Comparison of ENCODE assay signal across 22 cellular contexts in the genomic region with DNA sequence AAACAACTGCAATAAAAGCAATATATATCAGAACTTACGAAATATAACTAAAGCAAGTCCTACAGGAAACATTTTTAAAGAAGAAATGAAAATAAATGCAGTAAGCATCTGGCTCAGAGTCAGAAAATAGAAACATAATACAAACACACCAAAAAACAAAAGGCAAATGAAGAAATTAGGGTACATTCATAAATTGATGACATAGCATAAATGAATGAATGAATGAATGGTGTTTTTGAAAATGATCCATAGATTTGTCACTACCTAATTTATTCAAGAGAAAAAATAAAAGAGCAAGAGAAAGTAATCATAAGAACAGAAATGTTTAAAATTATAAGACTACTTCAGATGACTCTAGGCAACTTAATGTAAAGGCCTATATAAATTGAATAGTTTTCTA.
A peak's percentile ranks its signal among the peaks of the same experiment; 100 is the strongest.
DNase-seq lines count a peak whose midpoint lies in the region; ATAC-seq, FAIRE-seq and TF ChIP-seq lines count a peak whose summit lies in the region.
"Had no signal": no experiment of that assay in that cellular context is flagged by ENCODE, and none has a peak within 500 bp of the region (broad histone marks: within the 10 kb centered on the region; RNA-seq: fewer than 3 reads in every experiment).

No MANE protein-coding gene starts in this region.

- no peak overlapping the region for H3K9ac ChIP-seq in HepG2 (ENCODE audit: insufficient read depth, low read depth, low read length)
- no peak overlapping the region for H3K9ac ChIP-seq in K562 (ENCODE audit: insufficient read depth in 1 of 2, low read depth in 2 of 2, low read length in 2 of 2)
- H3K9ac ChIP-seq: BLaER1 treated with 17β-estradiol and CSF1 and Interleukin-3, amounts not matched to agents 10 nM and 100 nM had no signal

- ATAC-seq in HepG2 (no peak), right lobe of liver (no peak), K562 (no peak), HG03135 (IDR thresholded peaks at IDR 0.05; ENCODE audit: unreplicated experiment) (no peak), GM18519 (IDR thresholded peaks at IDR 0.05; ENCODE audit: low FRiP score, unreplicated experiment) (no peak)
- ATAC-seq: CD8-positive, alpha-beta T cell; GM12878 had no signal

- H3K4me1 ChIP-seq in HepG2 (ENCODE audit: insufficient read depth, low read length), result no peaks in the 10 kb centered on the region
- H3K4me1 ChIP-seq in right lobe of liver, result no peaks in the 10 kb centered on the region
- no peaks in the 10 kb centered on the region for H3K4me1 ChIP-seq in K562 (replicated peaks in 1 of 2; ENCODE audit: control insufficient read depth in 2 of 2, insufficient read depth in 2 of 2, low read length in 2 of 2)
- H3K4me1 ChIP-seq: Caco-2 had no signal

- TF ChIP-seq RAD21 in HepG2 (CRISPR knock-in tag; IDR thresholded peaks at IDR 0.05) (no peak), K562 (CRISPR knock-in tag; conservative IDR thresholded peaks at IDR 0.05 in 1 of 2, IDR thresholded peaks at IDR 0.05 in 1 of 2) (no peak)

- H2AFZ ChIP-seq in HepG2 (ENCODE audit: low read length), result no peak overlapping the region
- no peak overlapping the region for H2AFZ ChIP-seq in K562 (ENCODE audit: low read depth, low read length)

- H3K36me3 ChIP-seq in HepG2 (replicated peaks in 1 of 2; ENCODE audit: control insufficient read depth in 1 of 2, insufficient read depth in 2 of 2, low read length in 2 of 2) (no peaks in the 10 kb centered on the region), right lobe of liver (no peaks in the 10 kb centered on the region), K562 (ENCODE audit: control insufficient read depth, insufficient read depth, low read length) (no peaks in the 10 kb centered on the region)
- H3K36me3 ChIP-seq: BLaER1 treated with 17β-estradiol and CSF1 and Interleukin-3, amounts not matched to agents 10 nM and 100 nM had no signal

- BruUV-seq in HepG2 (replicated peaks; lab: Mats Ljungman, UMichigan), result no TSS peak
- no TSS peak for BruUV-seq in K562 (replicated peaks; lab: Mats Ljungman, UMichigan)

- H3K4me3 ChIP-seq in HepG2 (replicated peaks in 1 of 3; ENCODE audit: insufficient read depth in 1 of 3, low read depth in 2 of 3, low read length in 3 of 3) (no peak overlapping the region), right lobe of liver (no peak overlapping the region), K562 (no peak overlapping the region)
- H3K4me3 ChIP-seq: BLaER1 treated with 17β-estradiol and CSF1 and Interleukin-3, amounts not matched to agents 10 nM and 100 nM; GM12878 had no signal

- no peak for TF ChIP-seq CTCF in HepG2 (CRISPR knock-in tag; IDR thresholded peaks at IDR 0.05)
- TF ChIP-seq CTCF in right lobe of liver (IDR thresholded peaks at IDR 0.05), result no peak
- TF ChIP-seq CTCF in K562 (IDR thresholded peaks at IDR 0.05 in 2 of 3, conservative IDR thresholded peaks at IDR 0.05 in 1 of 3; ENCODE audit: insufficient read depth in 2 of 3, low read depth in 1 of 3, low read length in 3 of 3), result no peak

- DNase-seq in HepG2 (ENCODE audit: low spot score) (no peak), right lobe of liver (no peak), K562 (ENCODE audit: extremely low read depth in 1 of 4, low spot score in 3 of 4) (no peak), NCI-H446 (lab: John Stamatoyannopoulos, UW) (no peak)
- DNase-seq: AML-193; Caco-2; Calu3; CD4-positive, alpha-beta T cell; CD8-positive, alpha-beta T cell; DND-41; EL; GDM1 had no signal

- no peak for FAIRE-seq in HepG2 (lab: Jason Lieb, UNC)
- no peak for FAIRE-seq in K562 (lab: Jason Lieb, UNC)
- FAIRE-seq in islet of Langerhans (lab: Jason Lieb, UNC), result peak; percentile 47
- FAIRE-seq: GM12878, GM12892, GM18507, GM19239 had no signal

- no peaks in the 10 kb centered on the region for H3K9me1 ChIP-seq in K562 (ENCODE audit: control insufficient read depth, insufficient read depth, low read length)

- no peak for TF ChIP-seq POLR2A in HepG2 (IDR thresholded peaks at IDR 0.05; ENCODE audit: insufficient read depth in 1 of 2, low read depth in 2 of 2, low read length in 2 of 2)
- TF ChIP-seq POLR2A in right lobe of liver (IDR thresholded peaks at IDR 0.05), result no peak
- TF ChIP-seq POLR2A in K562 (conservative IDR thresholded peaks at IDR 0.05), result no peak

- no peaks in the 10 kb centered on the region for H3K79me2 ChIP-seq in HepG2 (ENCODE audit: insufficient read depth, low read length)
- H3K79me2 ChIP-seq in K562 (ENCODE audit: control insufficient read depth, insufficient read depth, low read length), result no peaks in the 10 kb centered on the region

- TF ChIP-seq EP300 in HepG2 (IDR thresholded peaks at IDR 0.05; ENCODE audit: low read depth in 2 of 2, low read length in 2 of 2), result no peak
- no peak for TF ChIP-seq EP300 in HepG2 (CRISPR knock-in tag; IDR thresholded peaks at IDR 0.05; ENCODE audit: borderline replicate concordance)
- no peak for TF ChIP-seq EP300 in K562 (IDR thresholded peaks at IDR 0.05; ENCODE audit: low read length)

- H4K20me1 ChIP-seq in HepG2 (ENCODE audit: insufficient read depth, low read length) (no peaks in the 10 kb centered on the region), K562 (replicated peaks; ENCODE audit: control insufficient read depth, insufficient read depth, low read length) (no peaks in the 10 kb centered on the region)
- H4K20me1 ChIP-seq: BLaER1 treated with 17β-estradiol and CSF1 and Interleukin-3, amounts not matched to agents 10 nM and 100 nM had no signal

- H3K4me2 ChIP-seq in HepG2 (ENCODE audit: low read depth, low read length), result no peak overlapping the region
- no peak overlapping the region for H3K4me2 ChIP-seq in K562 (ENCODE audit: insufficient read depth, low read length)
- H3K4me2 ChIP-seq: BLaER1 treated with 17β-estradiol and CSF1 and Interleukin-3, amounts not matched to agents 10 nM and 100 nM had no signal

- H3K27me3 ChIP-seq in HepG2 (ENCODE audit: control insufficient read depth in 1 of 2, insufficient read depth in 2 of 2, low read length in 2 of 2), result no peaks in the 10 kb centered on the region
- no peaks in the 10 kb centered on the region for H3K27me3 ChIP-seq in right lobe of liver
- H3K27me3 ChIP-seq in K562 (ENCODE audit: control insufficient read depth in 2 of 2, insufficient read depth in 2 of 2, low read length in 2 of 2), result no peaks in the 10 kb centered on the region
- H3K27me3 ChIP-seq: BLaER1 treated with 17β-estradiol and CSF1 and Interleukin-3, amounts not matched to agents 10 nM and 100 nM had no signal

- 0% methylated on average over 1 of the region's 1 CpG for WGBS in HepG2 (ENCODE audit: low lambda C conversion rate)
- 47% methylated on average over 1 of the region's 1 CpG for WGBS in right lobe of liver (ENCODE audit: insufficient coverage, low coverage, low lambda C conversion rate, missing lambda C conversion rate)
- WGBS in K562 (ENCODE audit: insufficient coverage, low coverage, missing lambda C conversion rate), result 0% methylated on average over 1 of the region's 1 CpG

- intact Hi-C loops in HepG2 (cut with micrococcal nuclease; ENCODE audit: unreplicated experiment), result no loop called here
- intact Hi-C loops in right lobe of liver (cut with DNase I), result no loop called here
- intact Hi-C loops in K562 (cut with micrococcal nuclease), result no loop called here

- H3K9me3 ChIP-seq in HepG2 (ENCODE audit: low read length) (no peaks in the 10 kb centered on the region), right lobe of liver (no peaks in the 10 kb centered on the region), K562 (replicated peaks; ENCODE audit: control insufficient read depth, insufficient read depth, low read depth, low read length) (0 out of 2 replicates have a peak, but pooled peaks cover 2% of the 10 kb centered on the region)
- H3K9me3 ChIP-seq: BLaER1 treated with 17β-estradiol and CSF1 and Interleukin-3, amounts not matched to agents 10 nM and 100 nM; Caco-2 had no signal

- POLR2A ChIA-PET in HepG2 (lab: Yijun Ruan, JAX) (no interaction called here), K562 (lab: Yijun Ruan, JAX) (no interaction called here)

- in situ Hi-C loops in HepG2 (cut with HindIII; ENCODE audit: extremely low pct_ligation_motif_present, low pct_unique_long_range_greater_than_20kb) (no loop called here), K562 (cut with MboI) (no loop called here)

- H3K27ac ChIP-seq in HepG2 (ENCODE audit: extremely low read length, insufficient read depth, low read length), result no peak overlapping the region
- H3K27ac ChIP-seq in right lobe of liver, result no peak overlapping the region
- no peak overlapping the region for H3K27ac ChIP-seq in K562 (ENCODE audit: extremely low read depth, low read depth, low read length)
- H3K27ac ChIP-seq: 22Rv1; BLaER1 treated with 17β-estradiol and CSF1 and Interleukin-3, amounts not matched to agents 10 nM and 100 nM; C4-2B had no signal

- CTCF ChIA-PET in HepG2 (lab: Yijun Ruan, JAX; ENCODE audit: low intra/inter-chr PET ratio, low total read pairs) (no interaction called here), K562 (lab: Yijun Ruan, JAX; ENCODE audit: low intra/inter-chr PET ratio) (no interaction called here)

TF ChIP-seq in HepG2, 621 proteins besides CTCF, POLR2A, EP300 and RAD21 (continues in another document):
- TF ChIP-seq BORCS8-MEF2B (CRISPR knock-in tag; IDR thresholded peaks at IDR 0.05), result no peak
- no peak for TF ChIP-seq PLRG1 (conservative IDR thresholded peaks at IDR 0.05)
- peak; percentile 94 for TF ChIP-seq MAFF (IDR thresholded peaks at IDR 0.05; ENCODE audit: low read depth, low read length)

TF ChIP-seq in K562, 482 proteins besides CTCF, POLR2A, EP300 and RAD21 (continues in another document):
- TF ChIP-seq ZNF316 (IDR thresholded peaks at IDR 0.05) (peak; percentile 84), ZZZ3 (IDR thresholded peaks at IDR 0.05) (no peak), SREBF1 (IDR thresholded peaks at IDR 0.05; ENCODE audit: borderline replicate concordance, low read depth, low read length) (no peak)

Comparison
In these comparisons a context has a peak if more than half of its experiments do, and no peak if none do; other contexts are left out.
1. Of the 241 proteins assayed by ChIP-seq in both HepG2 and K562: peak only in HepG2: none; only in K562: MAFG; in both: MAFF and MAFK; in neither: 238.